ENCODE assay signal across 1 cellular context in the genomic region with DNA sequence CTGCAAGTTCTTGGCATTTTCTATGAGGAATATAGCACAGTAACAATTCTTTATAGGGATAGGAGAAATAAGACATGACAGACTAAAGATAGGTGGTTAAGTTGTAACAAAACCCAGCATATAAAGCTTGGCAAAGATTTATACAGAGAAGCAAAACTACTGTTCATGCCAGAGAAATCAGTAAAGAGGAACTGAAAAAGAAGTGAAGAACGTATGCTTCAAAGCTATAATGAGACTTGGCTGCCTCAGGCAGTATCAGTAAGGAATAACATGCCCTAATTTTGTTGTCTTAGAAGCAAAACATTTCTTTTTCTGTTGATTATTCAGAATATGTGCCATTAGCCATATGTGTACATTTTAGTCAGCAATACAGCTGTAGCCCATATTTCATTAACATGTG.
TF ChIP-seq lines count a peak whose summit lies in the region.

No MANE protein-coding gene starts in this region.

TF ChIP-seq in GM12878, 131 proteins besides CTCF, POLR2A, EP300 and RAD21 (continued from another document):
- TF ChIP-seq, protein P1, sequence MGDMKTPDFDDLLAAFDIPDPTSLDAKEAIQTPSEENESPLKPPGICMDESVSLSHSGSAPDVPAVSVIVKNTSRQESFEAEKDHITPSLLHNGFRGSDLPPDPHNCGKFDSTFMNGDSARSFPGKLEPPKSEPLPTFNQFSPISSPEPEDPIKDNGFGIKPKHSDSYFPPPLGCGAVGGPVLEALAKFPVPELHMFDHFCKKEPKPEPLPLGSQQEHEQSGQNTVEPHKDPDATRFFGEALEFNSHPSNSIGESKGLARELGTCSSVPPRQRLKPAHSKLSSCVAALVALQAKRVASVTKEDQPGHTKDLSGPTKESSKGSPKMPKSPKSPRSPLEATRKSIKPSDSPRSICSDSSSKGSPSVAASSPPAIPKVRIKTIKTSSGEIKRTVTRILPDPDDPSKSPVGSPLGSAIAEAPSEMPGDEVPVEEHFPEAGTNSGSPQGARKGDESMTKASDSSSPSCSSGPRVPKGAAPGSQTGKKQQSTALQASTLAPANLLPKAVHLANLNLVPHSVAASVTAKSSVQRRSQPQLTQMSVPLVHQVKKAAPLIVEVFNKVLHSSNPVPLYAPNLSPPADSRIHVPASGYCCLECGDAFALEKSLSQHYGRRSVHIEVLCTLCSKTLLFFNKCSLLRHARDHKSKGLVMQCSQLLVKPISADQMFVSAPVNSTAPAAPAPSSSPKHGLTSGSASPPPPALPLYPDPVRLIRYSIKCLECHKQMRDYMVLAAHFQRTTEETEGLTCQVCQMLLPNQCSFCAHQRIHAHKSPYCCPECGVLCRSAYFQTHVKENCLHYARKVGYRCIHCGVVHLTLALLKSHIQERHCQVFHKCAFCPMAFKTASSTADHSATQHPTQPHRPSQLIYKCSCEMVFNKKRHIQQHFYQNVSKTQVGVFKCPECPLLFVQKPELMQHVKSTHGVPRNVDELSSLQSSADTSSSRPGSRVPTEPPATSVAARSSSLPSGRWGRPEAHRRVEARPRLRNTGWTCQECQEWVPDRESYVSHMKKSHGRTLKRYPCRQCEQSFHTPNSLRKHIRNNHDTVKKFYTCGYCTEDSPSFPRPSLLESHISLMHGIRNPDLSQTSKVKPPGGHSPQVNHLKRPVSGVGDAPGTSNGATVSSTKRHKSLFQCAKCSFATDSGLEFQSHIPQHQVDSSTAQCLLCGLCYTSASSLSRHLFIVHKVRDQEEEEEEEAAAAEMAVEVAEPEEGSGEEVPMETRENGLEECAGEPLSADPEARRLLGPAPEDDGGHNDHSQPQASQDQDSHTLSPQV (IDR thresholded peaks at IDR 0.05) = no peak
- TF ChIP-seq SPI1 (IDR thresholded peaks at IDR 0.05; ENCODE audit: borderline replicate concordance, insufficient read depth, low read depth, low read length) = peak; percentile 93
- TF ChIP-seq CBX5 (IDR thresholded peaks at IDR 0.05; ENCODE audit: low read depth) = no peak
TF ChIP-seq in GM12878: peak in this region for 2.
